ENCODE assay signal across 14 cellular contexts in genomic region chr14:100142073-100143040, GRCh38. TPM values are rescaled to one million over a fixed set of nuclear protein-coding genes. Genes with fewer than 3 reads are reported as not detected.
DNase-seq lines count a peak whose midpoint lies in the region; ATAC-seq and TF ChIP-seq lines count a peak whose summit lies in the region.
"Had no signal": no experiment of that assay in that cellular context is flagged by ENCODE, and none has a peak within 500 bp of the region (broad histone marks: within the 10 kb centered on the region; RNA-seq: fewer than 3 reads in every experiment).

No MANE protein-coding gene starts in this region.

- TF ChIP-seq EP300 in esophagus muscularis mucosa (IDR thresholded peaks at IDR 0.05) = no peak

- no peaks in the 10 kb centered on the region for H3K27me3 Mint-ChIP-seq in nephron (ENCODE audit: low read depth)
- H3K27me3 Mint-ChIP-seq: activated CD4-positive, alpha-beta T cell treated with anti-CD3 and anti-CD28 coated beads, Interleukin-2, amount 10 ng/mL, durations not matched to agents 7 days and 5 days; CD4-positive, CD25-positive, alpha-beta regulatory T cell; IgD-negative memory B cell had no signal

- H3K4me1 Mint-ChIP-seq in nephron = peaks cover 13% of the 10 kb centered on the region

- CTCF ChIA-PET in RWPE1 (lab: Yijun Ruan, JAX) = interaction anchor here (0.6 to 1.0 kb wide), 3 partner anchors 13 to 142 kb away, joined by 3 to 4 read pairs (median 4); no protein-coding TSS in a partner anchor

- intact Hi-C loops in esophagus muscularis mucosa (cut with DNase I) = no loop called here

- POLR2A ChIA-PET in RWPE1 (lab: Yijun Ruan, JAX; ENCODE audit: low non-redundant PET) = no interaction called here

- H3K27ac ChIP-seq in C4-2B = peak overlapping the region; percentile 11; the same call in 1 of the 2 replicates
- peak overlapping the region; percentile 15 for H3K27ac ChIP-seq in RWPE1
- H3K27ac ChIP-seq in esophagus muscularis mucosa (replicated peaks in 1 of 4) = peak overlapping the region; percentile 50 to 75 (median 56)
- H3K27ac ChIP-seq in effector memory CD4-positive, alpha-beta T cell (ENCODE audit: insufficient read depth, low read length, poor library complexity, severe bottlenecking) = no peak overlapping the region

- TF ChIP-seq POLR2A in esophagus muscularis mucosa (IDR thresholded peaks at IDR 0.05; ENCODE audit: low read depth) = no peak

- DNase-seq in RWPE1 (ENCODE audit: low spot score) (no peak), esophagus muscularis mucosa (ENCODE audit: extremely low spot score) (no peak), GDM1 (lab: John Stamatoyannopoulos, UW) (no peak), ecto neural progenitor cell (ENCODE audit: low spot score) (no peak)
- DNase-seq in effector memory CD4-positive, alpha-beta T cell = no peak
- DNase-seq: activated CD4-positive, alpha-beta T cell treated with anti-CD3 and anti-CD28 coated beads, Interleukin-2, amount 10 ng/mL, durations not matched to agents 7 days and 5 days; CD4-positive, CD25-positive, alpha-beta regulatory T cell; cerebellar nuclear complex; NCI-H774; stimulated activated CD4-positive, alpha-beta T cell treated with anti-CD3 and anti-CD28 coated beads, Interleukin-2, amount 100 ng/mL, for 24 hours had no signal

- H3K36me3 ChIP-seq in esophagus muscularis mucosa = peaks cover 0 to 36% (median 13%) of the 10 kb centered on the region in 4 donors
- H3K36me3 ChIP-seq in effector memory CD4-positive, alpha-beta T cell (ENCODE audit: control insufficient read depth, insufficient read depth, low read length) = peaks cover 72% of the 10 kb centered on the region

- no peak for TF ChIP-seq CTCF in C4-2B (conservative IDR thresholded peaks at IDR 0.05)
- TF ChIP-seq CTCF in RWPE1 (conservative IDR thresholded peaks at IDR 0.05; ENCODE audit: low read depth) = no peak
- TF ChIP-seq CTCF in esophagus muscularis mucosa (IDR thresholded peaks at IDR 0.05) = no peak
- no peak for TF ChIP-seq CTCF in nephron (IDR thresholded peaks at IDR 0.05; ENCODE audit: unreplicated experiment in 3 of 3)

- H3K36me3 Mint-ChIP-seq in nephron (ENCODE audit: low read depth) = peaks cover 6% of the 10 kb centered on the region

- WGBS in esophagus muscularis mucosa = 42% methylated on average over 12 of the region's 14 CpGs

- H3K9me3 Mint-ChIP-seq in nephron = no peaks in the 10 kb centered on the region
- H3K9me3 Mint-ChIP-seq: activated CD4-positive, alpha-beta T cell treated with anti-CD3 and anti-CD28 coated beads, Interleukin-2, amount 10 ng/mL, durations not matched to agents 7 days and 5 days; IgD-negative memory B cell had no signal

- no peak for ATAC-seq in HG02588 (IDR thresholded peaks at IDR 0.05; ENCODE audit: unreplicated experiment)

- H3K9me3 ChIP-seq in esophagus muscularis mucosa = no peaks in the 10 kb centered on the region
- no peaks in the 10 kb centered on the region for H3K9me3 ChIP-seq in effector memory CD4-positive, alpha-beta T cell (ENCODE audit: control insufficient read depth, low read length)

- no peaks in the 10 kb centered on the region for H3K27me3 ChIP-seq in esophagus muscularis mucosa
- H3K27me3 ChIP-seq in effector memory CD4-positive, alpha-beta T cell (replicated peaks; ENCODE audit: control insufficient read depth, insufficient read depth, low read length, poor library complexity, severe bottlenecking) = no peaks in the 10 kb centered on the region

- H3K4me3 Mint-ChIP-seq in nephron = no peak overlapping the region
- H3K4me3 Mint-ChIP-seq: activated CD4-positive, alpha-beta T cell treated with anti-CD3 and anti-CD28 coated beads, Interleukin-2, amount 10 ng/mL, durations not matched to agents 7 days and 5 days; CD4-positive, CD25-positive, alpha-beta regulatory T cell had no signal

- no peak overlapping the region for H3K4me3 ChIP-seq in esophagus muscularis mucosa
- H3K4me3 ChIP-seq in effector memory CD4-positive, alpha-beta T cell (ENCODE audit: insufficient read depth, low read depth, low read length, poor library complexity, severe bottlenecking) = no peak overlapping the region

- H3K27ac Mint-ChIP-seq in nephron = peak overlapping the region; percentile 53 to 75 (median 72)
- H3K27ac Mint-ChIP-seq: activated CD4-positive, alpha-beta T cell treated with anti-CD3 and anti-CD28 coated beads, Interleukin-2, amount 10 ng/mL, durations not matched to agents 7 days and 5 days had no signal

- H3K4me1 ChIP-seq in esophagus muscularis mucosa = peaks cover 31 to 41% (median 38%) of the 10 kb centered on the region in 4 donors
- H3K4me1 ChIP-seq in effector memory CD4-positive, alpha-beta T cell (ENCODE audit: control insufficient read depth, insufficient read depth, low read length, poor library complexity, severe bottlenecking) = peaks cover 11% of the 10 kb centered on the region

RNA-seq across cellular contexts. Expression of gene DEGS2, which starts 17.1 kb away (rescaled TPM):
- total RNA-seq in esophagus muscularis mucosa = under 1 TPM in 3 of 4 donors, not detected in 1; 0.06 to 0.33 (median 0.11) TPM
- total RNA-seq: CD4-positive, CD25-positive, alpha-beta regulatory T cell had no signal
